In genomic region chr4:167020410-167020809, GRCh38 we compare ENCODE assay signal across 1 cellular context.
TF ChIP-seq lines count a peak whose summit lies in the region.

No MANE protein-coding gene starts in this region.

TF ChIP-seq in Ishikawa, 13 proteins besides CTCF, POLR2A, EP300 and RAD21 (continued from another document):
- TF ChIP-seq TEAD4 (IDR thresholded peaks at IDR 0.05), result no peak
- no peak for TF ChIP-seq CEBPB (IDR thresholded peaks at IDR 0.05)
- no peak for TF ChIP-seq TAF1 (IDR thresholded peaks at IDR 0.05; ENCODE audit: low read depth)
- no peak for TF ChIP-seq FOXM1 (IDR thresholded peaks at IDR 0.05; ENCODE audit: borderline replicate concordance, low read depth)
- no peak for TF ChIP-seq TCF12 (IDR thresholded peaks at IDR 0.05; ENCODE audit: low read depth)
TF ChIP-seq in Ishikawa: peak in this region for 0.
